ENCODE assay signal across 9 cellular contexts in the genomic region with DNA sequence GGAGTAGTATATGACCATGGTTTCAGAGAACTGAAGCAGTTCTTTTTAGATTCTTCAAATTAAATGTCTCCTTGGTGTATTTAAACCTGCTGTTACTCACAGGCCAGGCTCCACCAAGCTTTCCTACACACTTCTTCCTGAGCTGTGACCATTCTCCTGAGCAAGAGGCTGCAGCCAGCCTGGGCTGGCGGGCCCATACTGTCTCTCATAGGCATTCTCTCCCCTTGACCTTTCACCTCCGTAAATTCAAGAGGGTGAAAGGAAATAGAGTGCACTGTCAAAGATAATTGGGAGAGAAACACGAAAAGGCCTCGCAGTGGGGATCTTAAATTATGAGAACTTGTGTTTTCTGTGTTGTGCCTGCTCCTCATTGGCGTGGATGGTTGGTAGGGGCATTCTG. TPM values are rescaled to one million over a fixed set of nuclear protein-coding genes. Genes with fewer than 3 reads are reported as not detected.
DNase-seq lines count a peak whose midpoint lies in the region; ATAC-seq and TF ChIP-seq lines count a peak whose summit lies in the region.
"Had no signal": no experiment of that assay in that cellular context is flagged by ENCODE, and none has a peak within 500 bp of the region (broad histone marks: within the 10 kb centered on the region; RNA-seq: fewer than 3 reads in every experiment).

No MANE protein-coding gene starts in this region.

- H3K9ac ChIP-seq in DND-41 (ENCODE audit: low read depth, low read length): peak overlapping the region; percentile 98
- H3K9ac ChIP-seq in parathyroid adenoma: no peak overlapping the region

- no peak for DNase-seq in DND-41
- no peak for DNase-seq in SJCRH30
- DNase-seq in esophagus squamous epithelium (lab: John Stamatoyannopoulos, UW): no peak
- DNase-seq in NCI-H1105 treated with DMSO at 0.1 percent for 48 hours (lab: John Stamatoyannopoulos, UW): no peak
- no peak for DNase-seq in occipital lobe (lab: John Stamatoyannopoulos, UW)
- DNase-seq: NCI-H1105 had no signal

- H3K27ac ChIP-seq in DND-41 (ENCODE audit: low read length) (no peak overlapping the region), SJCRH30 (peak overlapping the region; percentile 83), esophagus squamous epithelium (peak overlapping the region; percentile 99 to 100 (median 100)), parathyroid adenoma (no peak overlapping the region)

- TF ChIP-seq POLR2A in esophagus squamous epithelium (IDR thresholded peaks at IDR 0.05): no peak

- ATAC-seq in DND-41 (ENCODE audit: insufficient read depth, low read depth) (no peak), HG03571 (IDR thresholded peaks at IDR 0.05; ENCODE audit: unreplicated experiment) (no peak), GM21381 (IDR thresholded peaks at IDR 0.05; ENCODE audit: unreplicated experiment) (no peak)

- peaks cover 54% of the 10 kb centered on the region for H3K4me1 ChIP-seq in DND-41 (ENCODE audit: insufficient read depth, low read length)
- H3K4me1 ChIP-seq in SJCRH30: peaks cover 17% of the 10 kb centered on the region; the same call in 1 of the 2 replicates
- peaks cover 66 to 84% (median 79%) of the 10 kb centered on the region in 3 donors for H3K4me1 ChIP-seq in esophagus squamous epithelium
- H3K4me1 ChIP-seq in parathyroid adenoma: peaks cover 36% of the 10 kb centered on the region

- WGBS in esophagus squamous epithelium, 2 donors: 49 to 61% methylated on average over 5 of the region's 5 CpGs

- H4K20me1 ChIP-seq in DND-41 (ENCODE audit: insufficient read depth, low read length): peaks cover 81% of the 10 kb centered on the region

- H3K4me2 ChIP-seq in DND-41 (ENCODE audit: insufficient read depth, low read length): peak overlapping the region; percentile 87
- H3K4me2 ChIP-seq in parathyroid adenoma (ENCODE audit: low read length): peak overlapping the region; percentile 57

- H3K36me3 ChIP-seq in DND-41 (ENCODE audit: insufficient read depth, low read length) (peaks cover 67% of the 10 kb centered on the region), SJCRH30 (peaks cover 35% of the 10 kb centered on the region), esophagus squamous epithelium (peaks cover 0 to 7% (median 5%) of the 10 kb centered on the region in 3 donors), parathyroid adenoma (ENCODE audit: control insufficient read depth, insufficient read depth, low read length) (no peaks in the 10 kb centered on the region)

- TF ChIP-seq CTCF in DND-41 (IDR thresholded peaks at IDR 0.05; ENCODE audit: borderline replicate concordance, extremely low read depth, low read length, poor library complexity, severe bottlenecking) (no peak), esophagus squamous epithelium (IDR thresholded peaks at IDR 0.05) (no peak), parathyroid adenoma (IDR thresholded peaks at IDR 0.05) (no peak)

- H3K79me2 ChIP-seq in DND-41 (ENCODE audit: insufficient read depth, low read length) (peaks cover 97% of the 10 kb centered on the region), parathyroid adenoma (peaks cover 58% of the 10 kb centered on the region)

- H2AFZ ChIP-seq in DND-41 (ENCODE audit: low read depth, low read length) (no peak overlapping the region), parathyroid adenoma (no peak overlapping the region)

- H3K27me3 ChIP-seq in DND-41 (ENCODE audit: insufficient read depth, low read length, poor library complexity) (no peaks in the 10 kb centered on the region), SJCRH30 (no peaks in the 10 kb centered on the region), esophagus squamous epithelium (no peaks in the 10 kb centered on the region), parathyroid adenoma (ENCODE audit: control insufficient read depth, insufficient read depth, low read length) (no peaks in the 10 kb centered on the region)

- H3K9me3 ChIP-seq in DND-41 (ENCODE audit: insufficient read depth, low read length, severe bottlenecking): no peaks in the 10 kb centered on the region
- H3K9me3 ChIP-seq in SJCRH30 (replicated peaks): no peaks in the 10 kb centered on the region
- no peaks in the 10 kb centered on the region for H3K9me3 ChIP-seq in esophagus squamous epithelium
- H3K9me3 ChIP-seq in parathyroid adenoma (ENCODE audit: control insufficient read depth, low read length): no peaks in the 10 kb centered on the region

- peak overlapping the region in 1 of 2 experiments; percentile 98; a peak in 3 of 4 replicates for H3K4me3 ChIP-seq in DND-41 (ENCODE audit: low read depth in 1 of 2, low read length in 2 of 2)
- no peak overlapping the region for H3K4me3 ChIP-seq in SJCRH30
- H3K4me3 ChIP-seq in esophagus squamous epithelium: peak overlapping the region; percentile 1 to 100 (median 89)
- peak overlapping the region; percentile 95 for H3K4me3 ChIP-seq in parathyroid adenoma (ENCODE audit: low read depth, low read length)

- intact Hi-C loops in esophagus squamous epithelium (cut with DNase I): loop anchor here (10.0 kb wide), 1 partner anchor 300 kb away; no protein-coding TSS in a partner anchor

RNA-seq across cellular contexts. Expression of a gene that starts 2.3 kb away (rescaled TPM):
- 291 and 309 TPM in 2 replicates for total RNA-seq in SJCRH30 (2014; rRNA removed; shearing (Covaris generic))
- 100 to 1,000 TPM; 279 to 327 (median 319) TPM for total RNA-seq in esophagus squamous epithelium
- total RNA-seq in occipital lobe: 96.2 TPM

RNA-seq across cellular contexts. Expression of a gene that starts 18.3 kb away (rescaled TPM):
- total RNA-seq in SJCRH30 (2014; rRNA removed; shearing (Covaris generic)): 19.9 and 22.8 TPM in 2 replicates
- total RNA-seq in esophagus squamous epithelium (10 to 100 TPM in 3 of 4 donors, 1 to 10 TPM in 1; 8.5 to 21.3 (median 18.1) TPM), occipital lobe (4.1 TPM)

RNA-seq across cellular contexts. Expression of a gene that starts 24.3 kb away (rescaled TPM):
- 48.5 and 64.6 TPM in 2 replicates for total RNA-seq in SJCRH30 (2014; rRNA removed; shearing (Covaris generic))
- total RNA-seq in esophagus squamous epithelium (10 to 100 TPM; 33.8 to 62.2 (median 51.2) TPM), occipital lobe (24.8 TPM)

RNA-seq across cellular contexts. Expression of a gene that starts 55.3 kb away (rescaled TPM):
- total RNA-seq in SJCRH30 (2014; rRNA removed; shearing (Covaris generic)): 114 and 137 TPM in 2 replicates
- total RNA-seq in esophagus squamous epithelium: 100 to 1,000 TPM; 279 to 320 (median 302) TPM
- total RNA-seq in occipital lobe: 91.6 TPM

Comparison
In these comparisons a context has a peak if more than half of its experiments do, and no peak if none do; other contexts are left out.
1. H3K27ac ChIP-seq: peak in SJCRH30 (single experiment) and esophagus squamous epithelium (4 of 4); none in DND-41 (single experiment) and parathyroid adenoma (single experiment).